Comparison of ENCODE assay signal across 3 cellular contexts in the genomic region with DNA sequence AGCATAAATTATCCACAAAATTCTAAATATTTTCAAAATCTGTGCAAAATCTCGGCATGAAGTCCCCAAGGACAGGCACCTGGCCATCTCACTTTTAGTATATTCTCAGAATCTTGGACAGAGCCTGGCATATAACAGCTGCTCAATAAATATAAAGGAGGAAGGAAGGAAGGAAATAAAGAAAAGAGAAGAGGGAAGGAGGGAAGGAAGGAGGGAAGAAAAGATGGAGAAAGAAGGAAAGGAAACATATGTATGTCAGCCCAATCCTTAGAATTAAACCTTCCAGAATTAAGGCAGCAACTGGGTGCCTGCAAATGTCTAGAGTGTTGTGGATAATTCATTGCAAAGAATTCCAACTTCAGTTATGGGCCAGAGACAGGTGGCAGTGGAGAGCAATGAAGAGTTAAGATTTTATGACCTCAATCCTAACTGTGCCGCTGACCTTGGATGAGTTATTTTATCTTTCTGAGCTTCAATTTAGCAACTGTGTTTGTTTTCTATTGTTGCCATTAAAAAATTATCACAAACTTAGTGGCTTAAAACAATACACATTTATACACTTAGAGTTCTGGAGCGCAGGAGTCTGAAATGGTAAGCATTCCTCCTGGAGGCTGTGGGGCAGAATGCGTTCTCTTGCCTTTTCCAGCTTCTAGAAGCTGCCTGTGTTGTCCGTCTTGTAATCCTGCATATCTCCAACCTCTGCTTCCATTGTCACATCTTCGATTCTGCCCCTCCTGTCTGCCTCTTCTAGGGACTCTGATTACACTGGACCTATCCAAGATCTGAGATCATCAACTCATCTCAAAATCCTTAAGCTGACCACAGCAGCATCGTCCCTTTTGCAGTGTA.
TF ChIP-seq lines count a peak whose summit lies in the region.

No MANE protein-coding gene starts in this region.

TF ChIP-seq in HCT116, 20 proteins besides CTCF, POLR2A, EP300 and RAD21:
- TF ChIP-seq SIN3A (IDR thresholded peaks at IDR 0.05; ENCODE audit: low read depth) (no peak), CEBPB (IDR thresholded peaks at IDR 0.05; ENCODE audit: low read depth) (no peak), TCF7L2 (IDR thresholded peaks at IDR 0.05; ENCODE audit: borderline replicate concordance, extremely low read depth, insufficient read depth, insufficient read length) (no peak), EZH2 (IDR thresholded peaks at IDR 0.05) (no peak), SRF (IDR thresholded peaks at IDR 0.05; ENCODE audit: low read depth) (no peak), YY1 (IDR thresholded peaks at IDR 0.05; ENCODE audit: extremely low read depth, insufficient replicate concordance, low read depth, low read length) (no peak), ZFX (IDR thresholded peaks at IDR 0.05) (no peak), FOSL1 (IDR thresholded peaks at IDR 0.05; ENCODE audit: low read depth) (no peak), SP1 (IDR thresholded peaks at IDR 0.05; ENCODE audit: low read depth) (no peak), JUND (IDR thresholded peaks at IDR 0.05) (no peak), ZNF274 (IDR thresholded peaks at IDR 0.05; ENCODE audit: low read depth, low read length) (no peak), POLR2AphosphoS5 (IDR thresholded peaks at IDR 0.05; ENCODE audit: low read depth, low read length) (no peak), EZH2phosphoT487 (IDR thresholded peaks at IDR 0.05; ENCODE audit: borderline replicate concordance) (no peak), EGR1 (IDR thresholded peaks at IDR 0.05; ENCODE audit: low read depth) (no peak), ELF1 (IDR thresholded peaks at IDR 0.05; ENCODE audit: borderline replicate concordance, low read depth) (no peak)
- TF ChIP-seq, protein P1, sequence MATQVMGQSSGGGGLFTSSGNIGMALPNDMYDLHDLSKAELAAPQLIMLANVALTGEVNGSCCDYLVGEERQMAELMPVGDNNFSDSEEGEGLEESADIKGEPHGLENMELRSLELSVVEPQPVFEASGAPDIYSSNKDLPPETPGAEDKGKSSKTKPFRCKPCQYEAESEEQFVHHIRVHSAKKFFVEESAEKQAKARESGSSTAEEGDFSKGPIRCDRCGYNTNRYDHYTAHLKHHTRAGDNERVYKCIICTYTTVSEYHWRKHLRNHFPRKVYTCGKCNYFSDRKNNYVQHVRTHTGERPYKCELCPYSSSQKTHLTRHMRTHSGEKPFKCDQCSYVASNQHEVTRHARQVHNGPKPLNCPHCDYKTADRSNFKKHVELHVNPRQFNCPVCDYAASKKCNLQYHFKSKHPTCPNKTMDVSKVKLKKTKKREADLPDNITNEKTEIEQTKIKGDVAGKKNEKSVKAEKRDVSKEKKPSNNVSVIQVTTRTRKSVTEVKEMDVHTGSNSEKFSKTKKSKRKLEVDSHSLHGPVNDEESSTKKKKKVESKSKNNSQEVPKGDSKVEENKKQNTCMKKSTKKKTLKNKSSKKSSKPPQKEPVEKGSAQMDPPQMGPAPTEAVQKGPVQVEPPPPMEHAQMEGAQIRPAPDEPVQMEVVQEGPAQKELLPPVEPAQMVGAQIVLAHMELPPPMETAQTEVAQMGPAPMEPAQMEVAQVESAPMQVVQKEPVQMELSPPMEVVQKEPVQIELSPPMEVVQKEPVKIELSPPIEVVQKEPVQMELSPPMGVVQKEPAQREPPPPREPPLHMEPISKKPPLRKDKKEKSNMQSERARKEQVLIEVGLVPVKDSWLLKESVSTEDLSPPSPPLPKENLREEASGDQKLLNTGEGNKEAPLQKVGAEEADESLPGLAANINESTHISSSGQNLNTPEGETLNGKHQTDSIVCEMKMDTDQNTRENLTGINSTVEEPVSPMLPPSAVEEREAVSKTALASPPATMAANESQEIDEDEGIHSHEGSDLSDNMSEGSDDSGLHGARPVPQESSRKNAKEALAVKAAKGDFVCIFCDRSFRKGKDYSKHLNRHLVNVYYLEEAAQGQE (IDR thresholded peaks at IDR 0.05; ENCODE audit: low read depth): no peak
- TF ChIP-seq, protein P2, sequence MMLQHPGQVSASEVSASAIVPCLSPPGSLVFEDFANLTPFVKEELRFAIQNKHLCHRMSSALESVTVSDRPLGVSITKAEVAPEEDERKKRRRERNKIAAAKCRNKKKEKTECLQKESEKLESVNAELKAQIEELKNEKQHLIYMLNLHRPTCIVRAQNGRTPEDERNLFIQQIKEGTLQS (IDR thresholded peaks at IDR 0.05): no peak

TF ChIP-seq in SK-N-SH, 30 proteins besides CTCF, POLR2A, EP300 and RAD21:
- TF ChIP-seq NRF1 (IDR thresholded peaks at IDR 0.05; ENCODE audit: low read depth, low read length) (no peak), ELF1 (IDR thresholded peaks at IDR 0.05) (no peak), SIN3A (IDR thresholded peaks at IDR 0.05; ENCODE audit: borderline replicate concordance, low read depth, low read length) (no peak), FOSL2 (IDR thresholded peaks at IDR 0.05; ENCODE audit: borderline replicate concordance, low read depth) (no peak), MXI1 (IDR thresholded peaks at IDR 0.05; ENCODE audit: low read depth, low read length) (no peak), TCF12 (IDR thresholded peaks at IDR 0.05) (no peak), TEAD4 (IDR thresholded peaks at IDR 0.05; ENCODE audit: borderline replicate concordance, insufficient read depth) (no peak)
- TF ChIP-seq, protein P3, sequence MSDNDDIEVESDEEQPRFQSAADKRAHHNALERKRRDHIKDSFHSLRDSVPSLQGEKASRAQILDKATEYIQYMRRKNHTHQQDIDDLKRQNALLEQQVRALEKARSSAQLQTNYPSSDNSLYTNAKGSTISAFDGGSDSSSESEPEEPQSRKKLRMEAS (IDR thresholded peaks at IDR 0.05; ENCODE audit: low read depth): no peak
- TF ChIP-seq, protein P4, sequence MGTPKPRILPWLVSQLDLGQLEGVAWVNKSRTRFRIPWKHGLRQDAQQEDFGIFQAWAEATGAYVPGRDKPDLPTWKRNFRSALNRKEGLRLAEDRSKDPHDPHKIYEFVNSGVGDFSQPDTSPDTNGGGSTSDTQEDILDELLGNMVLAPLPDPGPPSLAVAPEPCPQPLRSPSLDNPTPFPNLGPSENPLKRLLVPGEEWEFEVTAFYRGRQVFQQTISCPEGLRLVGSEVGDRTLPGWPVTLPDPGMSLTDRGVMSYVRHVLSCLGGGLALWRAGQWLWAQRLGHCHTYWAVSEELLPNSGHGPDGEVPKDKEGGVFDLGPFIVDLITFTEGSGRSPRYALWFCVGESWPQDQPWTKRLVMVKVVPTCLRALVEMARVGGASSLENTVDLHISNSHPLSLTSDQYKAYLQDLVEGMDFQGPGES (IDR thresholded peaks at IDR 0.05; ENCODE audit: low read depth, low read length): no peak
- TF ChIP-seq, protein P5, sequence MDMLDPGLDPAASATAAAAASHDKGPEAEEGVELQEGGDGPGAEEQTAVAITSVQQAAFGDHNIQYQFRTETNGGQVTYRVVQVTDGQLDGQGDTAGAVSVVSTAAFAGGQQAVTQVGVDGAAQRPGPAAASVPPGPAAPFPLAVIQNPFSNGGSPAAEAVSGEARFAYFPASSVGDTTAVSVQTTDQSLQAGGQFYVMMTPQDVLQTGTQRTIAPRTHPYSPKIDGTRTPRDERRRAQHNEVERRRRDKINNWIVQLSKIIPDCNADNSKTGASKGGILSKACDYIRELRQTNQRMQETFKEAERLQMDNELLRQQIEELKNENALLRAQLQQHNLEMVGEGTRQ (IDR thresholded peaks at IDR 0.05; ENCODE audit: borderline replicate concordance, low read depth, low read length): no peak

TF ChIP-seq in HepG2, 621 proteins besides CTCF, POLR2A, EP300 and RAD21 (continued from another document):
- TF ChIP-seq THAP11 (CRISPR knock-in tag; IDR thresholded peaks at IDR 0.05) (no peak), ZKSCAN1 (IDR thresholded peaks at IDR 0.05; ENCODE audit: low read length) (no peak), CEBPG (CRISPR knock-in tag; IDR thresholded peaks at IDR 0.05) (no peak), CCDC6 (CRISPR knock-in tag; IDR thresholded peaks at IDR 0.05) (no peak), FOXP1 (IDR thresholded peaks at IDR 0.05) (no peak), FOXP1 (CRISPR knock-in tag; IDR thresholded peaks at IDR 0.05) (no peak), HES4 (CRISPR knock-in tag; IDR thresholded peaks at IDR 0.05; ENCODE audit: borderline replicate concordance) (no peak), PITX1 (CRISPR knock-in tag; IDR thresholded peaks at IDR 0.05) (no peak), ZNF124 (CRISPR knock-in tag; IDR thresholded peaks at IDR 0.05) (no peak), MED1 (CRISPR knock-in tag; IDR thresholded peaks at IDR 0.05) (no peak), ZNF432 (CRISPR knock-in tag; IDR thresholded peaks at IDR 0.05; ENCODE audit: borderline replicate concordance) (no peak), SP5 (CRISPR knock-in tag; IDR thresholded peaks at IDR 0.05; ENCODE audit: borderline replicate concordance, low read depth) (no peak), SMARCE1 (IDR thresholded peaks at IDR 0.05; ENCODE audit: borderline replicate concordance) (no peak), NFIC (IDR thresholded peaks at IDR 0.05; ENCODE audit: low read length) (no peak), KDM5B (CRISPR knock-in tag; IDR thresholded peaks at IDR 0.05; ENCODE audit: borderline replicate concordance) (no peak), ZNF337 (CRISPR knock-in tag; IDR thresholded peaks at IDR 0.05; ENCODE audit: borderline replicate concordance, low read depth) (no peak)
- TF ChIP-seq, protein P6, sequence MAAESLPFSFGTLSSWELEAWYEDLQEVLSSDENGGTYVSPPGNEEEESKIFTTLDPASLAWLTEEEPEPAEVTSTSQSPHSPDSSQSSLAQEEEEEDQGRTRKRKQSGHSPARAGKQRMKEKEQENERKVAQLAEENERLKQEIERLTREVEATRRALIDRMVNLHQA (CRISPR knock-in tag; IDR thresholded peaks at IDR 0.05): no peak
- TF ChIP-seq, protein P7, sequence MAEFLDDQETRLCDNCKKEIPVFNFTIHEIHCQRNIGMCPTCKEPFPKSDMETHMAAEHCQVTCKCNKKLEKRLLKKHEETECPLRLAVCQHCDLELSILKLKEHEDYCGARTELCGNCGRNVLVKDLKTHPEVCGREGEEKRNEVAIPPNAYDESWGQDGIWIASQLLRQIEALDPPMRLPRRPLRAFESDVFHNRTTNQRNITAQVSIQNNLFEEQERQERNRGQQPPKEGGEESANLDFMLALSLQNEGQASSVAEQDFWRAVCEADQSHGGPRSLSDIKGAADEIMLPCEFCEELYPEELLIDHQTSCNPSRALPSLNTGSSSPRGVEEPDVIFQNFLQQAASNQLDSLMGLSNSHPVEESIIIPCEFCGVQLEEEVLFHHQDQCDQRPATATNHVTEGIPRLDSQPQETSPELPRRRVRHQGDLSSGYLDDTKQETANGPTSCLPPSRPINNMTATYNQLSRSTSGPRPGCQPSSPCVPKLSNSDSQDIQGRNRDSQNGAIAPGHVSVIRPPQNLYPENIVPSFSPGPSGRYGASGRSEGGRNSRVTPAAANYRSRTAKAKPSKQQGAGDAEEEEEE (CRISPR knock-in tag; IDR thresholded peaks at IDR 0.05; ENCODE audit: borderline replicate concordance): no peak
- TF ChIP-seq, protein P8, sequence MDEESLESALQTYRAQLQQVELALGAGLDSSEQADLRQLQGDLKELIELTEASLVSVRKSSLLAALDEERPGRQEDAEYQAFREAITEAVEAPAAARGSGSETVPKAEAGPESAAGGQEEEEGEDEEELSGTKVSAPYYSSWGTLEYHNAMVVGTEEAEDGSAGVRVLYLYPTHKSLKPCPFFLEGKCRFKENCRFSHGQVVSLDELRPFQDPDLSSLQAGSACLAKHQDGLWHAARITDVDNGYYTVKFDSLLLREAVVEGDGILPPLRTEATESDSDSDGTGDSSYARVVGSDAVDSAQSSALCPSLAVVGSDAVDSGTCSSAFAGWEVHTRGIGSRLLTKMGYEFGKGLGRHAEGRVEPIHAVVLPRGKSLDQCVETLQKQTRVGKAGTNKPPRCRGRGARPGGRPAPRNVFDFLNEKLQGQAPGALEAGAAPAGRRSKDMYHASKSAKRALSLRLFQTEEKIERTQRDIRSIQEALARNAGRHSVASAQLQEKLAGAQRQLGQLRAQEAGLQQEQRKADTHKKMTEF (CRISPR knock-in tag; IDR thresholded peaks at IDR 0.05): no peak
- TF ChIP-seq, protein P9, sequence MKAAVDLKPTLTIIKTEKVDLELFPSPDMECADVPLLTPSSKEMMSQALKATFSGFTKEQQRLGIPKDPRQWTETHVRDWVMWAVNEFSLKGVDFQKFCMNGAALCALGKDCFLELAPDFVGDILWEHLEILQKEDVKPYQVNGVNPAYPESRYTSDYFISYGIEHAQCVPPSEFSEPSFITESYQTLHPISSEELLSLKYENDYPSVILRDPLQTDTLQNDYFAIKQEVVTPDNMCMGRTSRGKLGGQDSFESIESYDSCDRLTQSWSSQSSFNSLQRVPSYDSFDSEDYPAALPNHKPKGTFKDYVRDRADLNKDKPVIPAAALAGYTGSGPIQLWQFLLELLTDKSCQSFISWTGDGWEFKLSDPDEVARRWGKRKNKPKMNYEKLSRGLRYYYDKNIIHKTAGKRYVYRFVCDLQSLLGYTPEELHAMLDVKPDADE (CRISPR knock-in tag; IDR thresholded peaks at IDR 0.05): no peak
